In the genomic region with DNA sequence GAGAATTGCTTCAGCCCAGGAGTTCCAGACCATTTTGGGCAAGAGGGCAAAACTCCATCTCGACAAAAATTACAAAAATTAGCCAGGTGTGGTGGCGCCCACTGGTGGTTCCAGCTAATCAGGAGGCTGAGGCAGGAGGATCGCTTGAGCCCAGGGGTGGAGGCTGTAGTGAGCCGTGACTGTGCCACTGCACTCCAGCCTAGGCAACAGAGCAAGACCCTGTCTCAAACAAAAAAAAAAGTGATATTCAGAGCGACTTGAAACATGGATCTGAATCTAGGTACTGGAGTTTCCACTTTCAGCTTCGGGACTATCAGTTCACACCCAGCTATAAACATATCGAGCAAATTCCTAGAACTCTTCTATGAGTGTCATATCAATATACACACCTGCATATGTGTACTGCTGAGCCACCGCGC, we compare ENCODE assay signal across 1 cellular context.
TF ChIP-seq lines count a peak whose summit lies in the region.

No MANE protein-coding gene starts in this region.

TF ChIP-seq in SK-N-SH, 30 proteins besides CTCF, POLR2A, EP300 and RAD21:
- TF ChIP-seq, protein P1, sequence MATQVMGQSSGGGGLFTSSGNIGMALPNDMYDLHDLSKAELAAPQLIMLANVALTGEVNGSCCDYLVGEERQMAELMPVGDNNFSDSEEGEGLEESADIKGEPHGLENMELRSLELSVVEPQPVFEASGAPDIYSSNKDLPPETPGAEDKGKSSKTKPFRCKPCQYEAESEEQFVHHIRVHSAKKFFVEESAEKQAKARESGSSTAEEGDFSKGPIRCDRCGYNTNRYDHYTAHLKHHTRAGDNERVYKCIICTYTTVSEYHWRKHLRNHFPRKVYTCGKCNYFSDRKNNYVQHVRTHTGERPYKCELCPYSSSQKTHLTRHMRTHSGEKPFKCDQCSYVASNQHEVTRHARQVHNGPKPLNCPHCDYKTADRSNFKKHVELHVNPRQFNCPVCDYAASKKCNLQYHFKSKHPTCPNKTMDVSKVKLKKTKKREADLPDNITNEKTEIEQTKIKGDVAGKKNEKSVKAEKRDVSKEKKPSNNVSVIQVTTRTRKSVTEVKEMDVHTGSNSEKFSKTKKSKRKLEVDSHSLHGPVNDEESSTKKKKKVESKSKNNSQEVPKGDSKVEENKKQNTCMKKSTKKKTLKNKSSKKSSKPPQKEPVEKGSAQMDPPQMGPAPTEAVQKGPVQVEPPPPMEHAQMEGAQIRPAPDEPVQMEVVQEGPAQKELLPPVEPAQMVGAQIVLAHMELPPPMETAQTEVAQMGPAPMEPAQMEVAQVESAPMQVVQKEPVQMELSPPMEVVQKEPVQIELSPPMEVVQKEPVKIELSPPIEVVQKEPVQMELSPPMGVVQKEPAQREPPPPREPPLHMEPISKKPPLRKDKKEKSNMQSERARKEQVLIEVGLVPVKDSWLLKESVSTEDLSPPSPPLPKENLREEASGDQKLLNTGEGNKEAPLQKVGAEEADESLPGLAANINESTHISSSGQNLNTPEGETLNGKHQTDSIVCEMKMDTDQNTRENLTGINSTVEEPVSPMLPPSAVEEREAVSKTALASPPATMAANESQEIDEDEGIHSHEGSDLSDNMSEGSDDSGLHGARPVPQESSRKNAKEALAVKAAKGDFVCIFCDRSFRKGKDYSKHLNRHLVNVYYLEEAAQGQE (IDR thresholded peaks at IDR 0.05; ENCODE audit: low read depth, low read length), result no peak
- TF ChIP-seq EZH2phosphoT487 (IDR thresholded peaks at IDR 0.05; ENCODE audit: borderline replicate concordance, low read depth), result no peak
- TF ChIP-seq, protein P2, sequence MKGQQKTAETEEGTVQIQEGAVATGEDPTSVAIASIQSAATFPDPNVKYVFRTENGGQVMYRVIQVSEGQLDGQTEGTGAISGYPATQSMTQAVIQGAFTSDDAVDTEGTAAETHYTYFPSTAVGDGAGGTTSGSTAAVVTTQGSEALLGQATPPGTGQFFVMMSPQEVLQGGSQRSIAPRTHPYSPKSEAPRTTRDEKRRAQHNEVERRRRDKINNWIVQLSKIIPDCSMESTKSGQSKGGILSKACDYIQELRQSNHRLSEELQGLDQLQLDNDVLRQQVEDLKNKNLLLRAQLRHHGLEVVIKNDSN (IDR thresholded peaks at IDR 0.05; ENCODE audit: borderline replicate concordance, low read depth), result no peak
- TF ChIP-seq FOXJ3 (CRISPR knock-in tag; IDR thresholded peaks at IDR 0.05), result no peak
- TF ChIP-seq FOSL2 (IDR thresholded peaks at IDR 0.05; ENCODE audit: borderline replicate concordance, low read depth), result no peak
- TF ChIP-seq ELF1 (IDR thresholded peaks at IDR 0.05), result no peak
- TF ChIP-seq, protein P3, sequence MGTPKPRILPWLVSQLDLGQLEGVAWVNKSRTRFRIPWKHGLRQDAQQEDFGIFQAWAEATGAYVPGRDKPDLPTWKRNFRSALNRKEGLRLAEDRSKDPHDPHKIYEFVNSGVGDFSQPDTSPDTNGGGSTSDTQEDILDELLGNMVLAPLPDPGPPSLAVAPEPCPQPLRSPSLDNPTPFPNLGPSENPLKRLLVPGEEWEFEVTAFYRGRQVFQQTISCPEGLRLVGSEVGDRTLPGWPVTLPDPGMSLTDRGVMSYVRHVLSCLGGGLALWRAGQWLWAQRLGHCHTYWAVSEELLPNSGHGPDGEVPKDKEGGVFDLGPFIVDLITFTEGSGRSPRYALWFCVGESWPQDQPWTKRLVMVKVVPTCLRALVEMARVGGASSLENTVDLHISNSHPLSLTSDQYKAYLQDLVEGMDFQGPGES (IDR thresholded peaks at IDR 0.05; ENCODE audit: low read depth, low read length), result no peak
- no peak for TF ChIP-seq YY1 (IDR thresholded peaks at IDR 0.05; ENCODE audit: low read depth)
- TF ChIP-seq, protein P4, sequence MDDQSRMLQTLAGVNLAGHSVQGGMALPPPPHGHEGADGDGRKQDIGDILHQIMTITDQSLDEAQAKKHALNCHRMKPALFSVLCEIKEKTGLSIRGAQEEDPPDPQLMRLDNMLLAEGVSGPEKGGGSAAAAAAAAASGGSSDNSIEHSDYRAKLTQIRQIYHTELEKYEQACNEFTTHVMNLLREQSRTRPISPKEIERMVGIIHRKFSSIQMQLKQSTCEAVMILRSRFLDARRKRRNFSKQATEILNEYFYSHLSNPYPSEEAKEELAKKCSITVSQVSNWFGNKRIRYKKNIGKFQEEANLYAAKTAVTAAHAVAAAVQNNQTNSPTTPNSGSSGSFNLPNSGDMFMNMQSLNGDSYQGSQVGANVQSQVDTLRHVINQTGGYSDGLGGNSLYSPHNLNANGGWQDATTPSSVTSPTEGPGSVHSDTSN (IDR thresholded peaks at IDR 0.05), result no peak
